In the genomic region with DNA sequence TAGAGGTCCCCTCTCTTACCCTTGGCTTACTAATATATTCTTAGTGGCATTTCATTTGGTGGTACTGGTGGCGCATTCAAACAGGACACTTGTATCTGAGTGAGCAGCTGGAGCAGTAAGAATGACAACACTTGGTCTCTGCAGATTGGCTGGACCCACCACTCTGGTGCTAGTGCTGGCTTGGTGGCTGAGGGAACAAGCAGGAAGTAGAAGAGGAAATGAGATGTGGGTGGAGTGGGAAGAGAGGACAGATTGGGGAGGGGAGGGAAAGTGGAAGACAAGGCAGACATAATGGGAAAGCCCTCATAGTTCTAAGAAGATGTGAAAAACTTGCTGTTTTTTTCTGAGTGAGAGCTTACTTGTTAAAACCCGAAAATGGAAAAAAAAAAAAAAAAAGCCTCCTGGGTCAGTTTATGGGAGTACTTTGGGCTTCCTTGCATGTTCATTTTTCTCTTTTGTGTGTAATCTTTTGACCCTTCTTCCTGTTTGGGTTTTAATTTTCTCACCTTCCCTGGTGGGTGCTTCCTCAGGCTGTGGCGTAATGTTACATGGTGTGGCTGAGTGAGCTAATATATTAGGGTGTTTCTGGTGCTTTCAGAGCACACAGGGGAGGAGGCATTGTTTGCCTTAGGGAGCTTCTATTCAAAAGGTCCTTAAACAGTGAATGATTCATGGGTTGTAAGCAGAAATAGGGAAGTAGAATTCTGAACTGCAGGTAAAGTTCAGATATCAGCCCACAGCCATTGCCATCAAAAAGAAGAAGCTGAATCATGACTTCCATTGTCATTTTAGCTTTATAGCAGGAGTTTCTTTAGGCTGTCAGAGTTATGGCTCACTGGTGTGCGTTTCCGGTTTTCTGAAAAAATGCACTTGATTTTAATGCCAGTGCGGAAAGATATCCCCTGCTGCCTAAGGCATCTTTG, we compare ENCODE assay signal across 8 cellular contexts. TPM values are rescaled to one million over a fixed set of nuclear protein-coding genes. Genes with fewer than 3 reads are reported as not detected.
A peak's percentile ranks its signal among the peaks of the same experiment; 100 is the strongest.
DNase-seq lines count a peak whose midpoint lies in the region; ATAC-seq, FAIRE-seq and TF ChIP-seq lines count a peak whose summit lies in the region.

No MANE protein-coding gene starts in this region.

- H3K27ac Mint-ChIP-seq in activated naive CD8-positive, alpha-beta T cell treated with anti-CD3 and anti-CD28 coated beads, Interleukin-2, amount 50 U/mL, for 24 hours: peak overlapping the region; percentile 86
- H3K27ac Mint-ChIP-seq in memory B cell: peak overlapping the region; percentile 4

- no peaks in the 10 kb centered on the region for H3K27me3 ChIP-seq in A673 (replicated peaks; ENCODE audit: insufficient read depth, low read depth, low read length, poor library complexity)

- DNase-seq in A673 (ENCODE audit: low spot score) (peak; percentile 94), NOMO-1 treated with dmso at 0.1 percent for 144 hours (lab: John Stamatoyannopoulos, UW; ENCODE audit: unreplicated experiment) (peak; percentile 55), memory B cell (ENCODE audit: low spot score in 2 of 2) (peak in 1 of 2 donors; percentile 18), islet precursor cell (no peak), urothelium cell line (ENCODE audit: low spot score) (no peak)
- DNase-seq in activated naive CD8-positive, alpha-beta T cell treated with anti-CD3 and anti-CD28 coated beads, Interleukin-2, amount 50 U/mL, for 24 hours: peak; percentile 40

- peaks cover 19% of the 10 kb centered on the region for H3K36me3 Mint-ChIP-seq in activated naive CD8-positive, alpha-beta T cell treated with anti-CD3 and anti-CD28 coated beads, Interleukin-2, amount 50 U/mL, for 24 hours (ENCODE audit: low read depth)
- H3K36me3 Mint-ChIP-seq in memory B cell: peaks cover 13% of the 10 kb centered on the region

- no peak for TF ChIP-seq CTCF in A673 (conservative IDR thresholded peaks at IDR 0.05; ENCODE audit: low read depth, low read length)

- peaks cover 70% of the 10 kb centered on the region for H3K4me1 Mint-ChIP-seq in activated naive CD8-positive, alpha-beta T cell treated with anti-CD3 and anti-CD28 coated beads, Interleukin-2, amount 50 U/mL, for 24 hours
- H3K4me1 Mint-ChIP-seq in memory B cell: peaks cover 25% of the 10 kb centered on the region

- ATAC-seq in GM18858 (IDR thresholded peaks at IDR 0.05; ENCODE audit: unreplicated experiment) (peak; percentile 93), HG02938 (IDR thresholded peaks at IDR 0.05; ENCODE audit: unreplicated experiment) (peak; percentile 94), memory B cell (ENCODE audit: low read depth) (peak; percentile 91)
- ATAC-seq in activated naive CD8-positive, alpha-beta T cell treated with anti-CD3 and anti-CD28 coated beads, Interleukin-2, amount 50 U/mL, for 24 hours: peak; percentile 97

- H3K4me1 ChIP-seq in A673 (ENCODE audit: insufficient read depth, low read length, poor library complexity, severe bottlenecking): peaks cover 36% of the 10 kb centered on the region

- H3K4me3 ChIP-seq in A673 (ENCODE audit: low read depth, low read length, poor library complexity, severe bottlenecking): peak overlapping the region; percentile 31

- intact Hi-C loops in A673 (cut with micrococcal nuclease; ENCODE audit: unreplicated experiment): loop anchor here (1.0 kb wide), 1 partner anchor 52 kb away; no protein-coding TSS in a partner anchor

- H3K27ac ChIP-seq in A673 (ENCODE audit: low read depth, low read length, poor library complexity, severe bottlenecking): peak overlapping the region; percentile 90

- H3K27me3 Mint-ChIP-seq in activated naive CD8-positive, alpha-beta T cell treated with anti-CD3 and anti-CD28 coated beads, Interleukin-2, amount 50 U/mL, for 24 hours: no peaks in the 10 kb centered on the region
- no peaks in the 10 kb centered on the region for H3K27me3 Mint-ChIP-seq in memory B cell

- H3K4me3 Mint-ChIP-seq in activated naive CD8-positive, alpha-beta T cell treated with anti-CD3 and anti-CD28 coated beads, Interleukin-2, amount 50 U/mL, for 24 hours: peak overlapping the region; percentile 79
- H3K4me3 Mint-ChIP-seq in memory B cell: peak overlapping the region; percentile 62

- H3K9me3 ChIP-seq in A673 (ENCODE audit: low read depth, low read length, poor library complexity, severe bottlenecking): no peaks in the 10 kb centered on the region

- H3K36me3 ChIP-seq in A673 (ENCODE audit: insufficient read depth, low read length, poor library complexity, severe bottlenecking): no peaks in the 10 kb centered on the region

- H3K9me3 Mint-ChIP-seq in activated naive CD8-positive, alpha-beta T cell treated with anti-CD3 and anti-CD28 coated beads, Interleukin-2, amount 50 U/mL, for 24 hours: peaks cover 3% of the 10 kb centered on the region
- H3K9me3 Mint-ChIP-seq in memory B cell: peaks cover 1% of the 10 kb centered on the region

- CTCF ChIA-PET in A673 (lab: Charles Lee): interaction anchor here (0.6 kb wide), 1 partner anchor 41 kb away, joined by 6 read pairs; no protein-coding TSS in a partner anchor

- BruUV-seq in A673 (replicated peaks; lab: Mats Ljungman, UMichigan): TSS peak; percentile 58

- no peak for FAIRE-seq in urothelium cell line (lab: Jason Lieb, UNC)

- POLR2A ChIA-PET in A673 (lab: Charles Lee; ENCODE audit: low non-redundant PET): interaction anchor here (0.6 kb wide), 1 partner anchor 42 kb away, joined by 3 read pairs; no protein-coding TSS in a partner anchor

RNA-seq across cellular contexts. Expression of a gene that starts 52.3 kb away (rescaled TPM):
- total RNA-seq in A673 (2021): 21.3 and 24.3 TPM in 2 replicates

Comparison
In these comparisons a context has a peak if more than half of its experiments do, and no peak if none do; other contexts are left out.
1. DNase-seq: peak in A673 (single experiment), NOMO-1 treated with dmso at 0.1 percent for 144 hours (single experiment) and activated naive CD8-positive, alpha-beta T cell treated with anti-CD3 and anti-CD28 coated beads, Interleukin-2, amount 50 U/mL, for 24 hours (single experiment); none in islet precursor cell (single experiment) and urothelium cell line (single experiment).
2. Peak in every context shown above with its lines, with median percentiles within 50 percentile points of each other: ATAC-seq.